Comparison of ENCODE assay signal across 8 cellular contexts in the genomic region with DNA sequence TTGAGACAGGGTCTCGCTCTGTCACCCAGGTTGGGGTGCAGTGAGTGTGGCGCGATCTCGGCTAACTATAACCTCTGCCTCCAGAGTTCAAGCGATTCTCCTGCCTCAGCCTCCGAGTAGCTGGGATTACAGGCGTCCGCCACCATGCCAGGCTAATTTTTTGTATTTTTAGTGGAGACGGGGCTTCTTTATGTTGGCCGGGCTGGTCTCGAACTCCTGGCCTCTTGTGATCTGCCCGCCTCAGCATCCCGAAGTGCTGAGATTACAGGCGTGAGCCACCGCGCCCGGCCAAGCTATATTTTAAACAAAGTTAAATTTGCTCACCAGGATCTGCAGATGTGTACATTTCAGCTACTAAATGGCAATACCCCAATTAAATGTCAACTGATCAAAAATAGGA. TPM values are rescaled to one million over a fixed set of nuclear protein-coding genes. Genes with fewer than 3 reads are reported as not detected.
A peak's percentile ranks its signal among the peaks of the same experiment; 100 is the strongest.
DNase-seq lines count a peak whose midpoint lies in the region; ATAC-seq, FAIRE-seq and TF ChIP-seq lines count a peak whose summit lies in the region.

No MANE protein-coding gene starts in this region.

- intact Hi-C loops in left ventricle myocardium superior (cut with micrococcal nuclease) (no loop called here), vagina (cut with DNase I) (no loop called here)

- no peak for ATAC-seq in left ventricle myocardium superior

- no peak for TF ChIP-seq POLR2A in vagina (IDR thresholded peaks at IDR 0.05)

- no peak for DNase-seq in cardiac muscle cell (ENCODE audit: low read depth in 1 of 2, low spot score in 1 of 2)
- no peak for DNase-seq in left ventricle myocardium superior
- DNase-seq in bronchial epithelial cell (ENCODE audit: low read depth): no peak
- DNase-seq in vagina (ENCODE audit: extremely low spot score in 2 of 2): no peak
- DNase-seq in retina: no peak
- DNase-seq in C1 segment of cervical spinal cord (lab: John Stamatoyannopoulos, UW): no peak
- DNase-seq in hippocampal formation (lab: John Stamatoyannopoulos, UW): no peak

- no peak for FAIRE-seq in bronchial epithelial cell (lab: Jason Lieb, UNC)

- H3K27ac ChIP-seq in cardiac muscle cell (no peak overlapping the region), mucosa of rectum (ENCODE audit: low read depth in 2 of 2, low read length in 2 of 2) (no peak overlapping the region), vagina (no peak overlapping the region)

- peak overlapping the region in 1 of 2 donors; percentile 83 for H3K9ac ChIP-seq in mucosa of rectum (ENCODE audit: low read depth in 1 of 2, low read length in 2 of 2)

- TF ChIP-seq CTCF in cardiac muscle cell (IDR thresholded peaks at IDR 0.05; ENCODE audit: low read depth, low read length) (no peak), bronchial epithelial cell (IDR thresholded peaks at IDR 0.05; ENCODE audit: insufficient read depth, low read length, severe bottlenecking) (no peak), vagina (IDR thresholded peaks at IDR 0.05) (no peak)

- H3K4me3 ChIP-seq in cardiac muscle cell: peak overlapping the region; percentile 55
- peak overlapping the region; percentile 88 for H3K4me3 ChIP-seq in bronchial epithelial cell (ENCODE audit: low read depth, low read length)
- H3K4me3 ChIP-seq in mucosa of rectum (ENCODE audit: low read length in 2 of 2): peak overlapping the region; percentile 81 to 98
- peak overlapping the region; percentile 67 to 76 for H3K4me3 ChIP-seq in vagina

- H3K9me3 ChIP-seq in cardiac muscle cell (ENCODE audit: low read depth) (no peaks in the 10 kb centered on the region), mucosa of rectum (ENCODE audit: control insufficient read depth in 2 of 2, low read length in 2 of 2) (no peaks in the 10 kb centered on the region), vagina (no peaks in the 10 kb centered on the region)

- H3K36me3 ChIP-seq in cardiac muscle cell: no peaks in the 10 kb centered on the region
- no peaks in the 10 kb centered on the region for H3K36me3 ChIP-seq in bronchial epithelial cell (ENCODE audit: control insufficient read depth, insufficient read depth, low read length)
- H3K36me3 ChIP-seq in mucosa of rectum (ENCODE audit: control insufficient read depth in 2 of 2, insufficient read depth in 2 of 2, low read length in 2 of 2): peaks cover 0 to 5% of the 10 kb centered on the region in 2 donors
- H3K36me3 ChIP-seq in vagina: peaks cover 0 to 5% of the 10 kb centered on the region in 2 donors

- H3K4me1 ChIP-seq in cardiac muscle cell (ENCODE audit: low read depth) (peaks cover 7% of the 10 kb centered on the region), mucosa of rectum (ENCODE audit: control insufficient read depth in 2 of 2, insufficient read depth in 2 of 2, low read length in 2 of 2) (peaks cover 0 to 19% of the 10 kb centered on the region in 2 donors), vagina (peaks cover 42% of the 10 kb centered on the region)

- no peaks in the 10 kb centered on the region for H3K27me3 ChIP-seq in cardiac muscle cell
- H3K27me3 ChIP-seq in bronchial epithelial cell (ENCODE audit: control insufficient read depth, insufficient read depth, low read length): no peaks in the 10 kb centered on the region
- H3K27me3 ChIP-seq in mucosa of rectum (ENCODE audit: control insufficient read depth in 2 of 2, insufficient read depth in 2 of 2, low read length in 2 of 2): no peaks in the 10 kb centered on the region
- no peaks in the 10 kb centered on the region for H3K27me3 ChIP-seq in vagina

RNA-seq across cellular contexts. Expression of a gene that starts 1.1 kb away (rescaled TPM):
- 20.3 and 20.5 TPM in 2 replicates for total RNA-seq in cardiac muscle cell
- 22.3 and 26.6 TPM in 2 replicates for polyA plus RNA-seq in cardiac muscle cell
- 11.4 TPM for total RNA-seq in left ventricle myocardium superior
- 25.3 and 26.6 TPM in 2 replicates for total RNA-seq in bronchial epithelial cell
- 16.0 TPM for total RNA-seq in vagina
